In genomic region chr11:86671386-86672006, GRCh38 we compare ENCODE assay signal across 8 cellular contexts. TPM values are rescaled to one million over a fixed set of nuclear protein-coding genes. Genes with fewer than 3 reads are reported as not detected.
A peak's percentile ranks its signal among the peaks of the same experiment; 100 is the strongest.
DNase-seq lines count a peak whose midpoint lies in the region; ATAC-seq and TF ChIP-seq lines count a peak whose summit lies in the region.

No MANE protein-coding gene starts in this region.

- H3K27ac ChIP-seq in CD8-positive, alpha-beta T cell (ENCODE audit: low read depth, low read length) = peak overlapping the region; percentile 27
- no peak overlapping the region for H3K27ac ChIP-seq in GM23248
- peak overlapping the region; percentile 65 for H3K27ac ChIP-seq in RWPE1
- H3K27ac ChIP-seq in lung (ENCODE audit: low read depth in 1 of 2, low read length in 1 of 2) = peak overlapping the region; percentile 91 to 94

- in situ Hi-C loops in GM23248 (cut with MboI) = no loop called here

- H3K4me3 Mint-ChIP-seq in CD8-positive, alpha-beta T cell = peak overlapping the region; percentile 82
- peak overlapping the region; percentile 71 for H3K4me3 Mint-ChIP-seq in stimulated activated naive CD8-positive, alpha-beta T cell treated with anti-CD3 and anti-CD28 coated beads, Interleukin-15, Interleukin-2, amounts not matched to agents 100 ng/mL and 50 ng/mL, for 24 hours

- H3K27me3 ChIP-seq in CD8-positive, alpha-beta T cell (ENCODE audit: insufficient read depth, low read length) = no peaks in the 10 kb centered on the region
- H3K27me3 ChIP-seq in GM23248 (replicated peaks; ENCODE audit: insufficient read depth) (no peaks in the 10 kb centered on the region), lung (ENCODE audit: control insufficient read depth, insufficient read depth) (no peaks in the 10 kb centered on the region)

- no peak overlapping the region for H3K27ac Mint-ChIP-seq in CD8-positive, alpha-beta T cell
- no peak overlapping the region for H3K27ac Mint-ChIP-seq in stimulated activated naive CD8-positive, alpha-beta T cell treated with anti-CD3 and anti-CD28 coated beads, Interleukin-15, Interleukin-2, amounts not matched to agents 100 ng/mL and 50 ng/mL, for 24 hours

- peak overlapping the region; percentile 72 for H3K4me3 ChIP-seq in CD8-positive, alpha-beta T cell (ENCODE audit: low read depth, low read length)
- peak overlapping the region; percentile 78 for H3K4me3 ChIP-seq in GM23248
- peak overlapping the region; percentile 78 for H3K4me3 ChIP-seq in lung

- H3K4me1 Mint-ChIP-seq in CD8-positive, alpha-beta T cell (ENCODE audit: low read depth) = peaks cover 17% of the 10 kb centered on the region
- peaks cover 5% of the 10 kb centered on the region for H3K4me1 Mint-ChIP-seq in stimulated activated naive CD8-positive, alpha-beta T cell treated with anti-CD3 and anti-CD28 coated beads, Interleukin-15, Interleukin-2, amounts not matched to agents 100 ng/mL and 50 ng/mL, for 24 hours (ENCODE audit: low read depth)

- ATAC-seq in CD8-positive, alpha-beta T cell = peak; percentile 16
- ATAC-seq in lung (ENCODE audit: insufficient read depth, low FRiP score) (peak; percentile 63), HG02623 (IDR thresholded peaks at IDR 0.05; ENCODE audit: unreplicated experiment) (no peak)

- H2AFZ ChIP-seq in GM23248 = peak overlapping the region; percentile 84

- CTCF ChIA-PET in CD8-positive, alpha-beta T cell (lab: Charles Lee) = no interaction called here
- CTCF ChIA-PET in RWPE1 (lab: Yijun Ruan, JAX) = interaction anchor here (0.6 kb wide), 1 partner anchor 127 kb away, joined by 3 read pairs; no protein-coding TSS in a partner anchor

- peaks cover 12% of the 10 kb centered on the region for H3K27me3 Mint-ChIP-seq in CD8-positive, alpha-beta T cell (ENCODE audit: low read depth)
- H3K27me3 Mint-ChIP-seq in stimulated activated naive CD8-positive, alpha-beta T cell treated with anti-CD3 and anti-CD28 coated beads, Interleukin-15, Interleukin-2, amounts not matched to agents 100 ng/mL and 50 ng/mL, for 24 hours = peaks cover 59% of the 10 kb centered on the region

- WGBS in GM23248 (ENCODE audit: low coverage in 1 of 2, low lambda C conversion rate in 2 of 2, missing lambda C conversion rate in 2 of 2), 2 experiments = 3 to 5% methylated on average over 25 to 33 of the region's 36 CpGs
- WGBS in lung, 2 donors = 2% methylated on average over 35 to 36 of the region's 36 CpGs

- H3K9me2 ChIP-seq in GM23248 (ENCODE audit: insufficient read depth) = no peaks in the 10 kb centered on the region

- H3K4me2 ChIP-seq in GM23248 (ENCODE audit: unreplicated experiment) = peak overlapping the region; percentile 60

- H4K20me1 ChIP-seq in GM23248 (ENCODE audit: insufficient read depth) = no peaks in the 10 kb centered on the region

- POLR2A ChIA-PET in CD8-positive, alpha-beta T cell (lab: Charles Lee) = no interaction called here
- POLR2A ChIA-PET in RWPE1 (lab: Yijun Ruan, JAX; ENCODE audit: low non-redundant PET) = no interaction called here

- DNase-seq in CD8-positive, alpha-beta T cell = peak in 1 of 7 experiments; percentile 16
- peak; percentile 55 for DNase-seq in GM23248
- DNase-seq in RWPE1 (ENCODE audit: low spot score) = peak; percentile 21
- peak; percentile 70 for DNase-seq in ecto neural progenitor cell (ENCODE audit: low spot score)
- DNase-seq in lung (ENCODE audit: low spot score) = peak; percentile 63
- DNase-seq in KG1 (lab: John Stamatoyannopoulos, UW) = no peak

- TF ChIP-seq CTCF in CD8-positive, alpha-beta T cell (IDR thresholded peaks at IDR 0.05) = no peak
- TF ChIP-seq CTCF in RWPE1 (conservative IDR thresholded peaks at IDR 0.05; ENCODE audit: low read depth) (no peak), lung (IDR thresholded peaks at IDR 0.05; ENCODE audit: control extremely low read depth, extremely low read depth) (no peak)

- H3K9me3 Mint-ChIP-seq in CD8-positive, alpha-beta T cell = no peaks in the 10 kb centered on the region
- no peaks in the 10 kb centered on the region for H3K9me3 Mint-ChIP-seq in stimulated activated naive CD8-positive, alpha-beta T cell treated with anti-CD3 and anti-CD28 coated beads, Interleukin-15, Interleukin-2, amounts not matched to agents 100 ng/mL and 50 ng/mL, for 24 hours

- no peaks in the 10 kb centered on the region for H3F3A ChIP-seq in GM23248 (ENCODE audit: insufficient read depth)

- H3K9ac ChIP-seq in GM23248 = peak overlapping the region; percentile 76

- peaks cover 5% of the 10 kb centered on the region for H3K4me1 ChIP-seq in CD8-positive, alpha-beta T cell (ENCODE audit: insufficient read depth, low read length)
- H3K4me1 ChIP-seq in GM23248 (ENCODE audit: insufficient read depth) (peaks cover 5% of the 10 kb centered on the region; the same call in 1 of the 2 replicates), lung (ENCODE audit: control insufficient read depth in 2 of 2, insufficient read depth in 2 of 2, low read length in 2 of 2) (peaks cover 3 to 18% of the 10 kb centered on the region in 2 donors)

- H3K9me3 ChIP-seq in CD8-positive, alpha-beta T cell (ENCODE audit: low read length) = no peaks in the 10 kb centered on the region
- H3K9me3 ChIP-seq in GM23248 (ENCODE audit: low read depth) (no peaks in the 10 kb centered on the region), lung (ENCODE audit: control insufficient read depth in 2 of 2, insufficient read depth in 1 of 2, low read length in 1 of 2) (no peaks in the 10 kb centered on the region)

- intact Hi-C loops in CD8-positive, alpha-beta T cell (cut with DNase I, micrococcal nuclease) = no loop called here

- no peaks in the 10 kb centered on the region for H3K79me2 ChIP-seq in GM23248 (ENCODE audit: insufficient read depth)

- H3K36me3 ChIP-seq in CD8-positive, alpha-beta T cell (ENCODE audit: insufficient read depth, low read length) = no peaks in the 10 kb centered on the region
- H3K36me3 ChIP-seq in GM23248 (ENCODE audit: low read depth) (no peaks in the 10 kb centered on the region), lung (ENCODE audit: control insufficient read depth in 2 of 2, insufficient read depth in 2 of 2, low read length in 2 of 2) (no peaks in the 10 kb centered on the region)

- H3K36me3 Mint-ChIP-seq in CD8-positive, alpha-beta T cell = no peaks in the 10 kb centered on the region
- H3K36me3 Mint-ChIP-seq in stimulated activated naive CD8-positive, alpha-beta T cell treated with anti-CD3 and anti-CD28 coated beads, Interleukin-15, Interleukin-2, amounts not matched to agents 100 ng/mL and 50 ng/mL, for 24 hours (ENCODE audit: low read depth) = no peaks in the 10 kb centered on the region

RNA-seq across cellular contexts. Expression of gene ME3, which starts 0.9 kb away (rescaled TPM):
- 1 to 10 TPM; 5.1 to 5.2 TPM for total RNA-seq in CD8-positive, alpha-beta T cell
- total RNA-seq in GM23248 (2014; rRNA removed; shearing (Covaris generic)) = 7.7 and 10.9 TPM in 2 replicates
- polyA plus RNA-seq in GM23248 (2016; fragmentation: Nextera tagmentation; extraction: Ambion mirVana) (7.5 TPM in 2 replicates), lung (10 to 100 TPM in 1 of 2 donors, 1 to 10 TPM in 1; 7.4 to 16.6 TPM)
- total RNA-seq in lung = 10 to 100 TPM; 25.9 to 38.7 TPM
